33 cellular contexts compared by ENCODE assay signal in the genomic region with DNA sequence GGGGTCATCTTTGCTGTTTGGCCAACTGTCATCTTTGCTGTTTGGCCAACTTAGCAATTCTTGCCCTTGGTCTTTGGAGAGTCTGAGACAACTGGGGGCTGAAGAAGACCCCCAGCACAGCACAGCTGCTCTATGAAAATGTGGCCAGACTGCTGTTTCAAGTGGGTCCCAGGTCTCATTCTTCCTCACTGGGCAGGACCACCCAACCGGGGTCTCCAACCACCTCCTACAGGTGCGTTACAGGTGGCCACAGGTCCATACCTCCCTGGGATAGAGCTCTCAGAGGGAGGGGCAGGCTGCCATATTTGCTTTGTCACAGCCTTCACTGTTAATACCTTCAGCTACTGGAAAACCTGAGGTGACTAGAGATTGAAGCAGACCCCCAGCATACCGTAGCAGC.
DNase-seq lines count a peak whose midpoint lies in the region; ATAC-seq and TF ChIP-seq lines count a peak whose summit lies in the region.
"Had no signal": no experiment of that assay in that cellular context is flagged by ENCODE, and none has a peak within 500 bp of the region (broad histone marks: within the 10 kb centered on the region; RNA-seq: fewer than 3 reads in every experiment).

No MANE protein-coding gene starts in this region.

- no peak for TF ChIP-seq CTCF in chondrocyte (IDR thresholded peaks at IDR 0.05)
- TF ChIP-seq CTCF in spleen (IDR thresholded peaks at IDR 0.05 in 8 of 11, conservative IDR thresholded peaks at IDR 0.05 in 3 of 11) = no peak

- 83% methylated on average over 3 of the region's 3 CpGs for WGBS in right cardiac atrium
- 76 to 86% (median 79%) methylated on average over 1 to 3 of the region's 3 CpGs for WGBS in spleen, 5 donors

- CTCF ChIA-PET in CD4-positive, alpha-beta memory T cell (lab: Charles Lee; ENCODE audit: partially characterized antibody) = no interaction called here
- CTCF ChIA-PET in activated CD4-positive, alpha-beta memory T cell treated with anti-CD3 and anti-CD28 coated beads, Interleukin-2, amount 10 ng/mL, durations not matched to agents 7 days and 5 days (lab: Charles Lee) = no interaction called here

- H3K27me3 ChIP-seq in right cardiac atrium (ENCODE audit: control insufficient read depth, insufficient read depth) = no peaks in the 10 kb centered on the region
- H3K27me3 ChIP-seq in spleen (replicated peaks in 1 of 7) = no peaks in the 10 kb centered on the region
- H3K27me3 ChIP-seq in CD4-positive, alpha-beta memory T cell (ENCODE audit: insufficient read depth, low read length) = no peaks in the 10 kb centered on the region
- H3K27me3 ChIP-seq: BE2C; BLaER1; BLaER1 treated with 17β-estradiol and CSF1 and Interleukin-3, amounts not matched to agents 10 nM and 100 nM had no signal

- H3K4me3 ChIP-seq in right cardiac atrium (ENCODE audit: low read length) (no peak overlapping the region), spleen (no peak overlapping the region)
- H3K4me3 ChIP-seq in CD4-positive, alpha-beta memory T cell (ENCODE audit: low read length in 2 of 2) = no peak overlapping the region
- H3K4me3 ChIP-seq: A549; BLaER1; BLaER1 treated with 17β-estradiol and CSF1 and Interleukin-3, amounts not matched to agents 10 nM and 100 nM had no signal

- no peaks in the 10 kb centered on the region for H3K4me1 Mint-ChIP-seq in chondrocyte (ENCODE audit: low read depth)
- H3K4me1 Mint-ChIP-seq in CD4-positive, alpha-beta memory T cell = no peaks in the 10 kb centered on the region
- H3K4me1 Mint-ChIP-seq in activated CD4-positive, alpha-beta memory T cell treated with anti-CD3 and anti-CD28 coated beads, Interleukin-2, amount 10 ng/mL, durations not matched to agents 7 days and 5 days = no peaks in the 10 kb centered on the region
- H3K4me1 Mint-ChIP-seq: B cell; CD14-positive monocyte; CD4-positive, CD25-positive, alpha-beta regulatory T cell; CD8-positive, alpha-beta memory T cell had no signal

- peaks cover 42% of the 10 kb centered on the region for H3K9me3 Mint-ChIP-seq in chondrocyte (ENCODE audit: low read depth)
- peaks cover 0 to 3% (median 0%) of the 10 kb centered on the region in 8 donors for H3K9me3 Mint-ChIP-seq in CD4-positive, alpha-beta memory T cell
- H3K9me3 Mint-ChIP-seq in activated CD4-positive, alpha-beta memory T cell treated with anti-CD3 and anti-CD28 coated beads, Interleukin-2, amount 10 ng/mL, durations not matched to agents 7 days and 5 days = no peaks in the 10 kb centered on the region
- H3K9me3 Mint-ChIP-seq: CD4-positive, alpha-beta T cell; CD8-positive, alpha-beta T cell had no signal

- no peaks in the 10 kb centered on the region for H3K9me3 ChIP-seq in right cardiac atrium (ENCODE audit: control insufficient read depth, low read length)
- peaks cover 0 to 17% (median 0%) of the 10 kb centered on the region in 8 donors for H3K9me3 ChIP-seq in spleen
- no peaks in the 10 kb centered on the region for H3K9me3 ChIP-seq in CD4-positive, alpha-beta memory T cell (ENCODE audit: control insufficient read depth in 1 of 2, low read length in 2 of 2)
- H3K9me3 ChIP-seq: A549, BE2C, BLaER1, Caco-2 had no signal

- DNase-seq in cardiac septum (ENCODE audit: low spot score) (peak; percentile 54), right cardiac atrium (no peak), chondrocyte (ENCODE audit: low spot score) (peak; percentile 34), posterior vena cava (ENCODE audit: low spot score) (peak; percentile 54), spleen (peak; percentile 25), hippocampal formation (lab: John Stamatoyannopoulos, UW) (no peak)
- no peak for DNase-seq in CD4-positive, alpha-beta memory T cell
- no peak for DNase-seq in activated CD4-positive, alpha-beta memory T cell treated with anti-CD3 and anti-CD28 coated beads, Interleukin-2, amount 10 ng/mL, durations not matched to agents 7 days and 5 days
- DNase-seq: 8988T; ACHN; AML-193; BE2C; C1 segment of cervical spinal cord; Caco-2; Calu3; CD4-positive, alpha-beta T cell; CD4-positive, CD25-positive, alpha-beta regulatory T cell; CD8-positive, alpha-beta memory T cell; CD8-positive, alpha-beta T cell; COR-L47; DMS 273 treated with DMSO at 0.1 percent for 48 hours; DMS153; DMS53; DMS79; DMS79 treated with DMSO at 0.1 percent for 48 hours; DND-41 had no signal

- POLR2A ChIA-PET in CD4-positive, alpha-beta memory T cell (lab: Charles Lee; ENCODE audit: partially characterized antibody) = no interaction called here
- POLR2A ChIA-PET in activated CD4-positive, alpha-beta memory T cell treated with anti-CD3 and anti-CD28 coated beads, Interleukin-2, amount 10 ng/mL, durations not matched to agents 7 days and 5 days (lab: Charles Lee) = no interaction called here

- TF ChIP-seq POLR2A in spleen (IDR thresholded peaks at IDR 0.05) = no peak

- ATAC-seq in right cardiac atrium = no peak
- ATAC-seq: A549; CD8-positive, alpha-beta T cell had no signal

- intact Hi-C loops in cardiac septum (cut with DNase I) (no loop called here), right cardiac atrium (cut with DNase I) (no loop called here), posterior vena cava (cut with DNase I) (no loop called here), spleen (cut with DNase I; ENCODE audit: low total_unique reads) (no loop called here)
- intact Hi-C loops in CD4-positive, alpha-beta memory T cell (cut with micrococcal nuclease) = no loop called here

- no peaks in the 10 kb centered on the region for H3K27me3 Mint-ChIP-seq in chondrocyte (ENCODE audit: low read depth)
- no peaks in the 10 kb centered on the region for H3K27me3 Mint-ChIP-seq in CD4-positive, alpha-beta memory T cell
- H3K27me3 Mint-ChIP-seq in activated CD4-positive, alpha-beta memory T cell treated with anti-CD3 and anti-CD28 coated beads, Interleukin-2, amount 10 ng/mL, durations not matched to agents 7 days and 5 days = no peaks in the 10 kb centered on the region
- H3K27me3 Mint-ChIP-seq: B cell; CD4-positive, alpha-beta T cell had no signal

- H3K4me1 ChIP-seq in right cardiac atrium (ENCODE audit: control insufficient read depth, insufficient read depth, low read length) (no peaks in the 10 kb centered on the region), spleen (no peaks in the 10 kb centered on the region)
- no peaks in the 10 kb centered on the region for H3K4me1 ChIP-seq in CD4-positive, alpha-beta memory T cell (ENCODE audit: insufficient read depth, low read length)
- H3K4me1 ChIP-seq: A549; BE2C; BLaER1; BLaER1 treated with 17β-estradiol and CSF1 and Interleukin-3, amounts not matched to agents 10 nM and 100 nM; Caco-2 had no signal

- no peaks in the 10 kb centered on the region for H3K36me3 ChIP-seq in spleen
- H3K36me3 ChIP-seq in CD4-positive, alpha-beta memory T cell (ENCODE audit: insufficient read depth, low read length) = no peaks in the 10 kb centered on the region
- H3K36me3 ChIP-seq: BE2C; BLaER1; BLaER1 treated with 17β-estradiol and CSF1 and Interleukin-3, amounts not matched to agents 10 nM and 100 nM had no signal

- no peak overlapping the region for H3K27ac ChIP-seq in right cardiac atrium (ENCODE audit: low read length)
- H3K27ac ChIP-seq in spleen = no peak overlapping the region
- no peak overlapping the region for H3K27ac ChIP-seq in CD4-positive, alpha-beta memory T cell (ENCODE audit: low read depth, low read length)
- H3K27ac ChIP-seq: 22Rv1; A549; BLaER1; BLaER1 treated with 17β-estradiol and CSF1 and Interleukin-3, amounts not matched to agents 10 nM and 100 nM; C4-2B had no signal

- H3K4me3 Mint-ChIP-seq in chondrocyte (ENCODE audit: unreplicated experiment) = no peak overlapping the region
- no peak overlapping the region for H3K4me3 Mint-ChIP-seq in CD4-positive, alpha-beta memory T cell
- H3K4me3 Mint-ChIP-seq in activated CD4-positive, alpha-beta memory T cell treated with anti-CD3 and anti-CD28 coated beads, Interleukin-2, amount 10 ng/mL, durations not matched to agents 7 days and 5 days = no peak overlapping the region
- H3K4me3 Mint-ChIP-seq: B cell; CD14-positive monocyte; CD4-positive, alpha-beta T cell; CD4-positive, CD25-positive, alpha-beta regulatory T cell; CD8-positive, alpha-beta memory T cell; CD8-positive, alpha-beta T cell had no signal

- H3K27ac Mint-ChIP-seq in chondrocyte (ENCODE audit: unreplicated experiment) = no peak overlapping the region
- no peak overlapping the region for H3K27ac Mint-ChIP-seq in CD4-positive, alpha-beta memory T cell
- H3K27ac Mint-ChIP-seq in activated CD4-positive, alpha-beta memory T cell treated with anti-CD3 and anti-CD28 coated beads, Interleukin-2, amount 10 ng/mL, durations not matched to agents 7 days and 5 days = no peak overlapping the region
- H3K27ac Mint-ChIP-seq: B cell; CD14-positive monocyte; CD4-positive, alpha-beta T cell; CD4-positive, CD25-positive, alpha-beta regulatory T cell; CD8-positive, alpha-beta memory T cell; CD8-positive, alpha-beta T cell had no signal

- H3K36me3 Mint-ChIP-seq in chondrocyte (ENCODE audit: low read depth) = no peaks in the 10 kb centered on the region
- H3K36me3 Mint-ChIP-seq in CD4-positive, alpha-beta memory T cell = no peaks in the 10 kb centered on the region
- no peaks in the 10 kb centered on the region for H3K36me3 Mint-ChIP-seq in activated CD4-positive, alpha-beta memory T cell treated with anti-CD3 and anti-CD28 coated beads, Interleukin-2, amount 10 ng/mL, durations not matched to agents 7 days and 5 days (ENCODE audit: low read depth)
- H3K36me3 Mint-ChIP-seq: CD14-positive monocyte; CD4-positive, CD25-positive, alpha-beta regulatory T cell; CD8-positive, alpha-beta memory T cell; CD8-positive, alpha-beta T cell had no signal

Comparison
In these comparisons a context has a peak if more than half of its experiments do, and no peak if none do; other contexts are left out.
1. DNase-seq: peak in cardiac septum (single experiment), chondrocyte (single experiment), posterior vena cava (single experiment) and spleen (single experiment); none in right cardiac atrium (0 of 3), CD4-positive, alpha-beta memory T cell (0 of 5), activated CD4-positive, alpha-beta memory T cell treated with anti-CD3 and anti-CD28 coated beads, Interleukin-2, amount 10 ng/mL, durations not matched to agents 7 days and 5 days (single experiment) and hippocampal formation (0 of 2).